Comparison of ENCODE assay signal across 8 cellular contexts in the genomic region with DNA sequence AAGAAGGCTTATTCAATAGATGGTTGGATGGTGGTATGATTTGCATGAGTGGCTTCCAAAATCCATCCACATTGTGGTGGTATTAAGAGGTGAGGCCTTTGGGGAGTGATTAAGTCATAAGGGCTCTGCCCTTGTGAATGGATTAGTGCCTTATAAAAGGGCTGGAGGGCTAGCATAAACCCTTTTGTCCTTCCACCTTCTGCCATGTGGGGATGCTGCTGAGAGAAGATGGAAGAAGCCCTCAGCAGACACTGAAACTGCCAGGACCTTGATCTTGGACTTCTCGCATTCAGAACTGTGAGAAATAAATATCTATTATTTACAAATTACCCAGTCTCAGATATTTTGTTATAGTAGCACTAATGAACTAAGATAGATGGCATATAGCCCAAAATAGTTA.
DNase-seq lines count a peak whose midpoint lies in the region; ATAC-seq and TF ChIP-seq lines count a peak whose summit lies in the region.

No MANE protein-coding gene starts in this region.

- H3K4me3 ChIP-seq in AG09309 (ENCODE audit: control insufficient read depth, low read depth, low read length) (no peak overlapping the region), fibroblast of pulmonary artery (replicated peaks; ENCODE audit: low read depth, low read length) (no peak overlapping the region)

- TF ChIP-seq CTCF in AG09309 (IDR thresholded peaks at IDR 0.05; ENCODE audit: control insufficient read depth, insufficient read depth, low read depth, low read length, missing control alignments) = peak; percentile 48
- peak; percentile 50 for TF ChIP-seq CTCF in fibroblast of pulmonary artery (IDR thresholded peaks at IDR 0.05; ENCODE audit: low read length, missing control alignments)

- no peak for ATAC-seq in GM18498 (IDR thresholded peaks at IDR 0.05; ENCODE audit: unreplicated experiment)

- DNase-seq in AG09309 (ENCODE audit: low read depth) = no peak
- DNase-seq in HCEC 1CT = peak; percentile 42
- DNase-seq in RKO (ENCODE audit: low spot score) = peak; percentile 35
- DNase-seq in fibroblast of pulmonary artery (ENCODE audit: low read depth) = peak; percentile 47
- no peak for DNase-seq in DMS114 treated with DMSO at 0.1 percent for 48 hours (lab: John Stamatoyannopoulos, UW; ENCODE audit: unreplicated experiment)
- no peak for DNase-seq in activated effector memory CD4-positive, alpha-beta T cell treated with Interleukin-2 at 50 U/mL for 16 hours
- no peak for DNase-seq in T-helper 1 cell

Comparison
In these comparisons a context has a peak if more than half of its experiments do, and no peak if none do; other contexts are left out.
1. DNase-seq: peak in HCEC 1CT (single experiment), RKO (single experiment) and fibroblast of pulmonary artery (single experiment); none in AG09309 (single experiment), DMS114 treated with DMSO at 0.1 percent for 48 hours (single experiment), activated effector memory CD4-positive, alpha-beta T cell treated with Interleukin-2 at 50 U/mL for 16 hours (single experiment) and T-helper 1 cell (0 of 5).